1 cellular context compared by ENCODE assay signal in the genomic region with DNA sequence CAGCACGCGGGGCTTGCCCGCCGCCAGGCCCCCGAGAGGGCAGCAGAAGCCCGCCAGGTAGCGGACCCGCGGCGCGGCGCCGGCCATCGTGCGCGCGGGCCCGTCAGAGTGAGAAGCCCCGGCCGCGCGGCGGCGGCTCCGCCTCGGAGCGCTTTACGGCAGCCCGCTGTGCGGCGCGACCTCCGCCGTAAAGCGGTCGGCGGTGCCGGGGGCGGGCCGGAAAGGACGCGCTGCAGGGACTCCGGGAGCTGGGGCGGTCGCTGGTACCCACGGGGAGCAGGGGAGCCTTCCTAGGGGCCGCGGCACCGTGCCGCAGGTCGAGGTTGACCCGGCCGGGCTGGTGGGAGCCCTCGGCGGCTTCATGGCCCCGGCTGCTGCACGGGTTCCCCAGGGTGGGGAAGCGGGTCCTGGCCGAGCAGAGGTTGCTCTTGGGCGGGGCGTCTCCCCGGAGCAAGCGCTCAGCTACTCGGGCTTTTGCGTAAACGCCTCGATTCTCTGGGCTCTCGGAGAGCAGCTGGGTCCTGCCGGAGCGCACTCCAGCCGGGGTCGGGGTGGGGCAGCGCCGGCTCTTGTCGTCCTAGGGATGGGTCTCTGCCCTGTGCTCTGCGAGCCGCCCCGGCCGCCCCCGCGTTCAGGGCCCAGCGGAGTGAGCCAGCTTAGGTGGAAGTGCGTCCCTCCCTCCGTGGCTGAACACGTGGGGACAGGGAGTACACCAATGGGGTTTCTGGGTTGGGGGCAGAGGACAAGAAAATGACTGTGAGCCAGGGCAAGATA.
A peak's percentile ranks its signal among the peaks of the same experiment; 100 is the strongest.
TF ChIP-seq lines count a peak whose summit lies in the region.

A gene with protein sequence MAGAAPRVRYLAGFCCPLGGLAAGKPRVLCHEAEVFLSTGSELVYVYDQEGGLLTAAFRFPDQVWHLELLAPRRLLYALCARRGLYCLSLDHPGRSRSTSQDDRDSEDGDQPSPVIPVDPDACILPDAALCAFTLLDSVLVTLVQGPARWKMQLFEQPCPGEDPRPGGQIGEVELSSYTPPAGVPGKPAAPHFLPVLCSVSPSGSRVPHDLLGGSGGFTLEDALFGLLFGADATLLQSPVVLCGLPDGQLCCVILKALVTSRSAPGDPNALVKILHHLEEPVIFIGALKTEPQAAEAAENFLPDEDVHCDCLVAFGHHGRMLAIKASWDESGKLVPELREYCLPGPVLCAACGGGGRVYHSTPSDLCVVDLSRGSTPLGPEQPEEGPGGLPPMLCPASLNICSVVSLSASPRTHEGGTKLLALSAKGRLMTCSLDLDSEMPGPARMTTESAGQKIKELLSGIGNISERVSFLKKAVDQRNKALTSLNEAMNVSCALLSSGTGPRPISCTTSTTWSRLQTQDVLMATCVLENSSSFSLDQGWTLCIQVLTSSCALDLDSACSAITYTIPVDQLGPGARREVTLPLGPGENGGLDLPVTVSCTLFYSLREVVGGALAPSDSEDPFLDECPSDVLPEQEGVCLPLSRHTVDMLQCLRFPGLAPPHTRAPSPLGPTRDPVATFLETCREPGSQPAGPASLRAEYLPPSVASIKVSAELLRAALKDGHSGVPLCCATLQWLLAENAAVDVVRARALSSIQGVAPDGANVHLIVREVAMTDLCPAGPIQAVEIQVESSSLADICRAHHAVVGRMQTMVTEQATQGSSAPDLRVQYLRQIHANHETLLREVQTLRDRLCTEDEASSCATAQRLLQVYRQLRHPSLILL (minus strand): TSS at position 110 of the 774 bp plus-strand sequence. CDS start 23 bp downstream, at position 87.

TF ChIP-seq in K562, 482 proteins besides CTCF, POLR2A, EP300 and RAD21 (continued from another document and continues in another):
- no peak for TF ChIP-seq TCFL5 (CRISPR knock-in tag; conservative IDR thresholded peaks at IDR 0.05)
- no peak for TF ChIP-seq ZNF124 (CRISPR knock-in tag; IDR thresholded peaks at IDR 0.05)
- TF ChIP-seq ZFP36 (IDR thresholded peaks at IDR 0.05; ENCODE audit: low read depth, low read length, partially characterized antibody): no peak
- TF ChIP-seq, protein P1, sequence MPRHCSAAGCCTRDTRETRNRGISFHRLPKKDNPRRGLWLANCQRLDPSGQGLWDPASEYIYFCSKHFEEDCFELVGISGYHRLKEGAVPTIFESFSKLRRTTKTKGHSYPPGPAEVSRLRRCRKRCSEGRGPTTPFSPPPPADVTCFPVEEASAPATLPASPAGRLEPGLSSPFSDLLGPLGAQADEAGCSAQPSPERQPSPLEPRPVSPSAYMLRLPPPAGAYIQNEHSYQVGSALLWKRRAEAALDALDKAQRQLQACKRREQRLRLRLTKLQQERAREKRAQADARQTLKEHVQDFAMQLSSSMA (CRISPR knock-in tag; IDR thresholded peaks at IDR 0.05): no peak
- TF ChIP-seq HDGF (IDR thresholded peaks at IDR 0.05): no peak
- no peak for TF ChIP-seq RBM34 (IDR thresholded peaks at IDR 0.05; ENCODE audit: borderline replicate concordance, insufficient read depth, low read length)
- TF ChIP-seq, protein P2, sequence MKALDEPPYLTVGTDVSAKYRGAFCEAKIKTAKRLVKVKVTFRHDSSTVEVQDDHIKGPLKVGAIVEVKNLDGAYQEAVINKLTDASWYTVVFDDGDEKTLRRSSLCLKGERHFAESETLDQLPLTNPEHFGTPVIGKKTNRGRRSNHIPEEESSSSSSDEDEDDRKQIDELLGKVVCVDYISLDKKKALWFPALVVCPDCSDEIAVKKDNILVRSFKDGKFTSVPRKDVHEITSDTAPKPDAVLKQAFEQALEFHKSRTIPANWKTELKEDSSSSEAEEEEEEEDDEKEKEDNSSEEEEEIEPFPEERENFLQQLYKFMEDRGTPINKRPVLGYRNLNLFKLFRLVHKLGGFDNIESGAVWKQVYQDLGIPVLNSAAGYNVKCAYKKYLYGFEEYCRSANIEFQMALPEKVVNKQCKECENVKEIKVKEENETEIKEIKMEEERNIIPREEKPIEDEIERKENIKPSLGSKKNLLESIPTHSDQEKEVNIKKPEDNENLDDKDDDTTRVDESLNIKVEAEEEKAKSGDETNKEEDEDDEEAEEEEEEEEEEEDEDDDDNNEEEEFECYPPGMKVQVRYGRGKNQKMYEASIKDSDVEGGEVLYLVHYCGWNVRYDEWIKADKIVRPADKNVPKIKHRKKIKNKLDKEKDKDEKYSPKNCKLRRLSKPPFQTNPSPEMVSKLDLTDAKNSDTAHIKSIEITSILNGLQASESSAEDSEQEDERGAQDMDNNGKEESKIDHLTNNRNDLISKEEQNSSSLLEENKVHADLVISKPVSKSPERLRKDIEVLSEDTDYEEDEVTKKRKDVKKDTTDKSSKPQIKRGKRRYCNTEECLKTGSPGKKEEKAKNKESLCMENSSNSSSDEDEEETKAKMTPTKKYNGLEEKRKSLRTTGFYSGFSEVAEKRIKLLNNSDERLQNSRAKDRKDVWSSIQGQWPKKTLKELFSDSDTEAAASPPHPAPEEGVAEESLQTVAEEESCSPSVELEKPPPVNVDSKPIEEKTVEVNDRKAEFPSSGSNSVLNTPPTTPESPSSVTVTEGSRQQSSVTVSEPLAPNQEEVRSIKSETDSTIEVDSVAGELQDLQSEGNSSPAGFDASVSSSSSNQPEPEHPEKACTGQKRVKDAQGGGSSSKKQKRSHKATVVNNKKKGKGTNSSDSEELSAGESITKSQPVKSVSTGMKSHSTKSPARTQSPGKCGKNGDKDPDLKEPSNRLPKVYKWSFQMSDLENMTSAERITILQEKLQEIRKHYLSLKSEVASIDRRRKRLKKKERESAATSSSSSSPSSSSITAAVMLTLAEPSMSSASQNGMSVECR (CRISPR knock-in tag; IDR thresholded peaks at IDR 0.05): peak; percentile 83
- TF ChIP-seq HIVEP1 (CRISPR knock-in tag; IDR thresholded peaks at IDR 0.05): no peak
- TF ChIP-seq RHOXF2B (CRISPR knock-in tag; conservative IDR thresholded peaks at IDR 0.05): no peak
- TF ChIP-seq SMARCE1 (IDR thresholded peaks at IDR 0.05): no peak
- TF ChIP-seq BMI1 (IDR thresholded peaks at IDR 0.05; ENCODE audit: low read length): no peak
- TF ChIP-seq ETV6 (IDR thresholded peaks at IDR 0.05; ENCODE audit: borderline replicate concordance in 1 of 2, low read depth in 2 of 2, low read length in 1 of 2): no peak
- TF ChIP-seq ETV6 (CRISPR knock-in tag; IDR thresholded peaks at IDR 0.05; ENCODE audit: borderline replicate concordance): no peak
- no peak for TF ChIP-seq ZNF384 (IDR thresholded peaks at IDR 0.05; ENCODE audit: low read depth, low read length)
- no peak for TF ChIP-seq BRF1 (IDR thresholded peaks at IDR 0.05; ENCODE audit: borderline replicate concordance, extremely low read depth, insufficient read length)
- no peak for TF ChIP-seq NR2F6 (CRISPR knock-in tag; IDR thresholded peaks at IDR 0.05)
- TF ChIP-seq, protein P3, sequence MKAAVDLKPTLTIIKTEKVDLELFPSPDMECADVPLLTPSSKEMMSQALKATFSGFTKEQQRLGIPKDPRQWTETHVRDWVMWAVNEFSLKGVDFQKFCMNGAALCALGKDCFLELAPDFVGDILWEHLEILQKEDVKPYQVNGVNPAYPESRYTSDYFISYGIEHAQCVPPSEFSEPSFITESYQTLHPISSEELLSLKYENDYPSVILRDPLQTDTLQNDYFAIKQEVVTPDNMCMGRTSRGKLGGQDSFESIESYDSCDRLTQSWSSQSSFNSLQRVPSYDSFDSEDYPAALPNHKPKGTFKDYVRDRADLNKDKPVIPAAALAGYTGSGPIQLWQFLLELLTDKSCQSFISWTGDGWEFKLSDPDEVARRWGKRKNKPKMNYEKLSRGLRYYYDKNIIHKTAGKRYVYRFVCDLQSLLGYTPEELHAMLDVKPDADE (conservative IDR thresholded peaks at IDR 0.05; ENCODE audit: control insufficient read depth, low read depth, low read length): 0 out of 2 replicates have a peak, but pooled peaks have one; percentile 17
- no peak for TF ChIP-seq GTF2A2 (tag; IDR thresholded peaks at IDR 0.05)
- peak; percentile 85 for TF ChIP-seq MYC (IDR thresholded peaks at IDR 0.05; ENCODE audit: low read depth, low read length)
- peak; percentile 85; the same call in 1 of the 2 replicates for TF ChIP-seq MYC (CRISPR knock-in tag; IDR thresholded peaks at IDR 0.05; ENCODE audit: borderline replicate concordance, low read depth)
- TF ChIP-seq SP1 (CRISPR knock-in tag; IDR thresholded peaks at IDR 0.05): 0 out of 2 replicates have a peak, but pooled peaks have one; percentile 75
- no peak for TF ChIP-seq SETDB1 (IDR thresholded peaks at IDR 0.05; ENCODE audit: low read length)
- 0 out of 2 replicates have a peak, but pooled peaks have one; percentile 72 for TF ChIP-seq EP400 (IDR thresholded peaks at IDR 0.05)
- TF ChIP-seq ZNF212 (CRISPR knock-in tag; IDR thresholded peaks at IDR 0.05): no peak
- TF ChIP-seq SRSF3 (IDR thresholded peaks at IDR 0.05; ENCODE audit: insufficient read depth, low read length): no peak
- TF ChIP-seq, protein P4, sequence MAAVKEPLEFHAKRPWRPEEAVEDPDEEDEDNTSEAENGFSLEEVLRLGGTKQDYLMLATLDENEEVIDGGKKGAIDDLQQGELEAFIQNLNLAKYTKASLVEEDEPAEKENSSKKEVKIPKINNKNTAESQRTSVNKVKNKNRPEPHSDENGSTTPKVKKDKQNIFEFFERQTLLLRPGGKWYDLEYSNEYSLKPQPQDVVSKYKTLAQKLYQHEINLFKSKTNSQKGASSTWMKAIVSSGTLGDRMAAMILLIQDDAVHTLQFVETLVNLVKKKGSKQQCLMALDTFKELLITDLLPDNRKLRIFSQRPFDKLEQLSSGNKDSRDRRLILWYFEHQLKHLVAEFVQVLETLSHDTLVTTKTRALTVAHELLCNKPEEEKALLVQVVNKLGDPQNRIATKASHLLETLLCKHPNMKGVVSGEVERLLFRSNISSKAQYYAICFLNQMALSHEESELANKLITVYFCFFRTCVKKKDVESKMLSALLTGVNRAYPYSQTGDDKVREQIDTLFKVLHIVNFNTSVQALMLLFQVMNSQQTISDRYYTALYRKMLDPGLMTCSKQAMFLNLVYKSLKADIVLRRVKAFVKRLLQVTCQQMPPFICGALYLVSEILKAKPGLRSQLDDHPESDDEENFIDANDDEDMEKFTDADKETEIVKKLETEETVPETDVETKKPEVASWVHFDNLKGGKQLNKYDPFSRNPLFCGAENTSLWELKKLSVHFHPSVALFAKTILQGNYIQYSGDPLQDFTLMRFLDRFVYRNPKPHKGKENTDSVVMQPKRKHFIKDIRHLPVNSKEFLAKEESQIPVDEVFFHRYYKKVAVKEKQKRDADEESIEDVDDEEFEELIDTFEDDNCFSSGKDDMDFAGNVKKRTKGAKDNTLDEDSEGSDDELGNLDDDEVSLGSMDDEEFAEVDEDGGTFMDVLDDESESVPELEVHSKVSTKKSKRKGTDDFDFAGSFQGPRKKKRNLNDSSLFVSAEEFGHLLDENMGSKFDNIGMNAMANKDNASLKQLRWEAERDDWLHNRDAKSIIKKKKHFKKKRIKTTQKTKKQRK (IDR thresholded peaks at IDR 0.05; ENCODE audit: borderline replicate concordance, low read depth, low read length): no peak
- TF ChIP-seq RBM39 (optimal IDR thresholded peaks at IDR 0.05; ENCODE audit: low read depth, low read length): no peak
- TF ChIP-seq SIN3B (IDR thresholded peaks at IDR 0.05; ENCODE audit: low read depth): peak; percentile 52; the same call in 1 of the 2 replicates
- TF ChIP-seq BDP1 (IDR thresholded peaks at IDR 0.05; ENCODE audit: insufficient read depth, insufficient read length): no peak
- no peak for TF ChIP-seq HDAC3 (IDR thresholded peaks at IDR 0.05; ENCODE audit: borderline replicate concordance, partially characterized antibody)
- TF ChIP-seq, protein P5, sequence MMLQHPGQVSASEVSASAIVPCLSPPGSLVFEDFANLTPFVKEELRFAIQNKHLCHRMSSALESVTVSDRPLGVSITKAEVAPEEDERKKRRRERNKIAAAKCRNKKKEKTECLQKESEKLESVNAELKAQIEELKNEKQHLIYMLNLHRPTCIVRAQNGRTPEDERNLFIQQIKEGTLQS (IDR thresholded peaks at IDR 0.05): no peak
- TF ChIP-seq, protein P5 (CRISPR knock-in tag; conservative IDR thresholded peaks at IDR 0.05): no peak
- 0 out of 2 replicates have a peak, but pooled peaks have one; percentile 17 for TF ChIP-seq NCOA1 (IDR thresholded peaks at IDR 0.05; ENCODE audit: low read depth)
- peak; percentile 81 for TF ChIP-seq RB1 (IDR thresholded peaks at IDR 0.05; ENCODE audit: low read depth)
- TF ChIP-seq TBL1XR1 (IDR thresholded peaks at IDR 0.05; ENCODE audit: low read length in 2 of 2): no peak
- peak; percentile 36 to 81 (median 79) for TF ChIP-seq YY1 (IDR thresholded peaks at IDR 0.05; ENCODE audit: borderline replicate concordance in 1 of 3, control insufficient read depth in 1 of 3, extremely low read depth in 1 of 3, insufficient read depth in 3 of 3, insufficient read length in 1 of 3, insufficient replicate concordance in 2 of 3, low read depth in 1 of 3, low read length in 2 of 3)
- no peak for TF ChIP-seq FOXK1 (CRISPR knock-in tag; IDR thresholded peaks at IDR 0.05; ENCODE audit: borderline replicate concordance)
- TF ChIP-seq, protein P6, sequence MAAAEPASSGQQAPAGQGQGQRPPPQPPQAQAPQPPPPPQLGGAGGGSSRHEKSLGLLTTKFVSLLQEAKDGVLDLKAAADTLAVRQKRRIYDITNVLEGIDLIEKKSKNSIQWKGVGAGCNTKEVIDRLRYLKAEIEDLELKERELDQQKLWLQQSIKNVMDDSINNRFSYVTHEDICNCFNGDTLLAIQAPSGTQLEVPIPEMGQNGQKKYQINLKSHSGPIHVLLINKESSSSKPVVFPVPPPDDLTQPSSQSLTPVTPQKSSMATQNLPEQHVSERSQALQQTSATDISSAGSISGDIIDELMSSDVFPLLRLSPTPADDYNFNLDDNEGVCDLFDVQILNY (CRISPR knock-in tag; IDR thresholded peaks at IDR 0.05): no peak
- peak; percentile 31 for TF ChIP-seq FUS (optimal IDR thresholded peaks at IDR 0.05; ENCODE audit: low read depth, low read length)
- TF ChIP-seq, protein P7, sequence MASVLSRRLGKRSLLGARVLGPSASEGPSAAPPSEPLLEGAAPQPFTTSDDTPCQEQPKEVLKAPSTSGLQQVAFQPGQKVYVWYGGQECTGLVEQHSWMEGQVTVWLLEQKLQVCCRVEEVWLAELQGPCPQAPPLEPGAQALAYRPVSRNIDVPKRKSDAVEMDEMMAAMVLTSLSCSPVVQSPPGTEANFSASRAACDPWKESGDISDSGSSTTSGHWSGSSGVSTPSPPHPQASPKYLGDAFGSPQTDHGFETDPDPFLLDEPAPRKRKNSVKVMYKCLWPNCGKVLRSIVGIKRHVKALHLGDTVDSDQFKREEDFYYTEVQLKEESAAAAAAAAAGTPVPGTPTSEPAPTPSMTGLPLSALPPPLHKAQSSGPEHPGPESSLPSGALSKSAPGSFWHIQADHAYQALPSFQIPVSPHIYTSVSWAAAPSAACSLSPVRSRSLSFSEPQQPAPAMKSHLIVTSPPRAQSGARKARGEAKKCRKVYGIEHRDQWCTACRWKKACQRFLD (CRISPR knock-in tag; IDR thresholded peaks at IDR 0.05): no peak
- TF ChIP-seq ELF2 (CRISPR knock-in tag; IDR thresholded peaks at IDR 0.05): peak; percentile 58; the same call in 1 of the 2 replicates
- TF ChIP-seq FOXP1 (CRISPR knock-in tag; IDR thresholded peaks at IDR 0.05): 0 out of 2 replicates have a peak, but pooled peaks have one; percentile 51
- no peak for TF ChIP-seq ZNF347 (CRISPR knock-in tag; IDR thresholded peaks at IDR 0.05; ENCODE audit: low read depth)
- no peak for TF ChIP-seq FOXJ2 (tag; IDR thresholded peaks at IDR 0.05)
- no peak for TF ChIP-seq TFAM (CRISPR knock-in tag; conservative IDR thresholded peaks at IDR 0.05)
- TF ChIP-seq ZNF589 (CRISPR knock-in tag; IDR thresholded peaks at IDR 0.05; ENCODE audit: low read depth): no peak
- no peak for TF ChIP-seq XRCC5 (IDR thresholded peaks at IDR 0.05; ENCODE audit: low read depth, low read length)
- TF ChIP-seq ZNF583 (CRISPR knock-in tag; IDR thresholded peaks at IDR 0.05): no peak
- no peak for TF ChIP-seq ZNF584 (CRISPR knock-in tag; IDR thresholded peaks at IDR 0.05; ENCODE audit: low read depth)
- no peak for TF ChIP-seq SIRT6 (IDR thresholded peaks at IDR 0.05; ENCODE audit: low read depth, low read length)
